In genomic region chr4:146638801-146639351, GRCh38 we compare ENCODE assay signal across 9 cellular contexts. TPM values are rescaled to one million over a fixed set of nuclear protein-coding genes. Genes with fewer than 3 reads are reported as not detected.
DNase-seq lines count a peak whose midpoint lies in the region; ATAC-seq and TF ChIP-seq lines count a peak whose summit lies in the region.
"Had no signal": no experiment of that assay in that cellular context is flagged by ENCODE, and none has a peak within 500 bp of the region (broad histone marks: within the 10 kb centered on the region; RNA-seq: fewer than 3 reads in every experiment).

POU4F2 (plus strand) TSS chr4:146638893; CDS start chr4:146639141, 248 bp downstream.

- H3K36me3 Mint-ChIP-seq in CD4-positive, CD25-positive, alpha-beta regulatory T cell, result no peaks in the 10 kb centered on the region
- peaks cover 0 to 10% of the 10 kb centered on the region in 2 donors for H3K36me3 Mint-ChIP-seq in naive B cell
- 0 out of 2 replicates have a peak, but pooled peaks cover 6% of the 10 kb centered on the region for H3K36me3 Mint-ChIP-seq in HFFc6 (ENCODE audit: low read depth)

- H3K9me3 ChIP-seq in CD4-positive, CD25-positive, alpha-beta regulatory T cell (ENCODE audit: control insufficient read depth in 2 of 2, low read length in 2 of 2), result peaks cover 0 to 12% of the 10 kb centered on the region in 2 experiments

- H3K4me1 ChIP-seq in CD4-positive, CD25-positive, alpha-beta regulatory T cell (ENCODE audit: control insufficient read depth, insufficient read depth, low read length, poor library complexity, severe bottlenecking), result peaks cover 10% of the 10 kb centered on the region

- peak within 1 kb of the TSS; percentile 26 for H3K4me3 ChIP-seq in CD4-positive, CD25-positive, alpha-beta regulatory T cell (ENCODE audit: low read depth, low read length)
- H3K4me3 ChIP-seq in H7 (ENCODE audit: insufficient read depth, low read depth, low read length), result peak within 1 kb of the TSS; percentile 29
- peak within 1 kb of the TSS; percentile 20 for H3K4me3 ChIP-seq in brain microvascular endothelial cell (ENCODE audit: low read depth, low read length)

- peaks cover 0 to 27% (median 3%) of the 10 kb centered on the region in 4 donors for H3K4me1 Mint-ChIP-seq in CD4-positive, CD25-positive, alpha-beta regulatory T cell
- H3K4me1 Mint-ChIP-seq in naive B cell (peaks cover 18 to 26% (median 25%) of the 10 kb centered on the region in 3 donors), HFFc6 (ENCODE audit: low read depth) (peaks cover 10% of the 10 kb centered on the region; the same call in 1 of the 2 replicates)

- no peak within 1 kb of the TSS for H3K27ac ChIP-seq in CD4-positive, CD25-positive, alpha-beta regulatory T cell (ENCODE audit: insufficient read depth, low read length, poor library complexity, severe bottlenecking)
- H3K27ac ChIP-seq in brain microvascular endothelial cell, result no peak within 1 kb of the TSS

- in situ Hi-C loops in brain microvascular endothelial cell (cut with HindIII; ENCODE audit: low pct_ligation_motif_present, low sequenced_read_pairs), result no loop called here

- no peak for ATAC-seq in CD4-positive, CD25-positive, alpha-beta regulatory T cell (ENCODE audit: low read depth in 2 of 2)
- ATAC-seq in naive B cell (ENCODE audit: low read depth in 2 of 2) (no peak), GM21737 (IDR thresholded peaks at IDR 0.05; ENCODE audit: unreplicated experiment) (no peak)
- ATAC-seq: Panc1 had no signal

- peaks cover 89% of the 10 kb centered on the region for H3K27me3 Mint-ChIP-seq in CD4-positive, CD25-positive, alpha-beta regulatory T cell
- peaks cover 53 to 85% (median 83%) of the 10 kb centered on the region in 3 donors for H3K27me3 Mint-ChIP-seq in naive B cell
- H3K27me3 Mint-ChIP-seq in HFFc6 (ENCODE audit: insufficient read depth), result peaks cover 47% of the 10 kb centered on the region

- peaks cover 57% of the 10 kb centered on the region for H3K27me3 ChIP-seq in CD4-positive, CD25-positive, alpha-beta regulatory T cell (ENCODE audit: control insufficient read depth, insufficient read depth, low read length)
- H3K27me3 ChIP-seq in H7 (ENCODE audit: control insufficient read depth, insufficient read depth, low read length) (peaks cover 99% of the 10 kb centered on the region), brain microvascular endothelial cell (replicated peaks) (peaks cover 73% of the 10 kb centered on the region)

- H3K36me3 ChIP-seq in CD4-positive, CD25-positive, alpha-beta regulatory T cell (ENCODE audit: control insufficient read depth, insufficient read depth, low read length), result no peaks in the 10 kb centered on the region
- H3K36me3 ChIP-seq in H7 (replicated peaks; ENCODE audit: control insufficient read depth, insufficient read depth, low read length) (no peaks in the 10 kb centered on the region), brain microvascular endothelial cell (replicated peaks) (no peaks in the 10 kb centered on the region)

- H3K27ac Mint-ChIP-seq in CD4-positive, CD25-positive, alpha-beta regulatory T cell, result no peak within 1 kb of the TSS
- H3K27ac Mint-ChIP-seq in naive B cell, result peak within 1 kb of the TSS in 2 of 6 donors; percentile 24 to 76
- H3K27ac Mint-ChIP-seq in HFFc6, result no peak within 1 kb of the TSS

- peak within 1 kb of the TSS in 3 of 4 donors; percentile 61 to 71 (median 66) for H3K4me3 Mint-ChIP-seq in CD4-positive, CD25-positive, alpha-beta regulatory T cell
- H3K4me3 Mint-ChIP-seq in naive B cell, result peak within 1 kb of the TSS in 7 of 8 donors; percentile 50 to 85 (median 64)
- no peak within 1 kb of the TSS for H3K4me3 Mint-ChIP-seq in HFFc6

- TF ChIP-seq CTCF in brain microvascular endothelial cell (IDR thresholded peaks at IDR 0.05; ENCODE audit: low read depth, low read length, missing control alignments) (no peak), HFFc6 (IDR thresholded peaks at IDR 0.05) (no peak)

- peak in 1 of 3 donors; percentile 16 for DNase-seq in CD4-positive, CD25-positive, alpha-beta regulatory T cell
- DNase-seq in H7 (peak; percentile 86), brain microvascular endothelial cell (no peak), naive B cell (no peak), NCI-H1694 (lab: John Stamatoyannopoulos, UW) (no peak), NCI-H1436 treated with DMSO at 0.1 percent for 48 hours (lab: John Stamatoyannopoulos, UW) (no peak), HFFc6 (no peak)

- H3K9me3 Mint-ChIP-seq in CD4-positive, CD25-positive, alpha-beta regulatory T cell, result peaks cover 0 to 10% (median 4%) of the 10 kb centered on the region in 7 donors
- H3K9me3 Mint-ChIP-seq in naive B cell, result peaks cover 0 to 25% (median 10%) of the 10 kb centered on the region in 7 donors
- peaks cover 17% of the 10 kb centered on the region for H3K9me3 Mint-ChIP-seq in HFFc6

RNA-seq across cellular contexts. Expression of gene POU4F2, which starts in this region (rescaled TPM):
- total RNA-seq in CD4-positive, CD25-positive, alpha-beta regulatory T cell, result not detected
- polyA plus RNA-seq in CD4-positive, CD25-positive, alpha-beta regulatory T cell, result not detected
- not detected in 2 replicates for total RNA-seq in H7 (2014; rRNA removed; shearing (Covaris generic))
- not detected for polyA plus RNA-seq in naive B cell (ENCODE audit: low read depth in 6 of 6)
- total RNA-seq in HFFc6 (2021; fragmentation: NEBNext Ultra II Directional; extraction: Animal tissue kit (Norgen Biotek cat#: 25700)), result not detected

Comparison
In these comparisons a context has a peak if more than half of its experiments do, and no peak if none do; other contexts are left out.
1. Peak in DNase-seq and H3K4me3 ChIP-seq in H7; RNA of the gene not detected or under 1 TPM.